In the genomic region with DNA sequence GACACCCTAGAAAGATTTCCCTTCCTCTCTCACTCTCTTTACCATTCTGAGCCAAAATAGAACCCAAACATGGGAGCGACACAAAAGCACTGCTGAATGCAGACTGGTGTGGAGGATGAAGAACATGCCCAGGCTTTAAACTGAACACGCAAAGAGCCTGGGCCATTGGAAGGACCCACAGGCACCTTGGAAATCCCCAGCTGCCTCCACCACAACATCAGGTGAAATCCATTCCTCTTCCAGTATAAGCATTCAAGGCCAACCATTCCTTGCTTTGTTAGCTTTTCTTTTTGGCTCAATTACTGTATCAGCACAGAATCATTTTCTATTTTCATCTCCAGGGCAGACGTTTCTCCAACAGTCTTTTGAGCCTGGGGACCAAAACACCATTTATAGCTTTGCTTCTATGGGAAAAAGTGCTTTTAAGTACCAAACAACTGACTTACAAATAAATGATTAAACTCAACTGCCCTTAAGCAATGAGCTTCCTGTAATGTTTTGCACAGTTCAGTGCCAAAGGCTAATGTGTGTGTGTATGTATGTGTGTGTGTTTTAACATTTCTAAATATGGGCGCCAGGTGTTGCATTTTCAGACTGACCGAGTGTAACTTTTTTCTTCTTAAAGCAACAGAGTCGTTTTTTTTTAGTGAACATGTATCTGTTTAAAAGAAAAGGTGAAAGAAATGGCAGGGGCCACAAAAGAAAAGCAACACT, we compare ENCODE assay signal across 8 cellular contexts.
A peak's percentile ranks its signal among the peaks of the same experiment; 100 is the strongest.
DNase-seq lines count a peak whose midpoint lies in the region; ATAC-seq lines count a peak whose summit lies in the region.

No MANE protein-coding gene starts in this region.

- DNase-seq in NCI-H2171 treated with DMSO at 0.1 percent for 48 hours (lab: John Stamatoyannopoulos, UW): peak; percentile 68
- no peak for DNase-seq in NCI-H2171 (lab: John Stamatoyannopoulos, UW)
- DNase-seq in NCI-H510A (lab: John Stamatoyannopoulos, UW): peak; percentile 32
- peak; percentile 58 for DNase-seq in glomerular visceral epithelial cell (ENCODE audit: extremely low spot score)
- no peak for DNase-seq in stimulated activated CD4-positive, alpha-beta T cell treated with anti-CD3 and anti-CD28 coated beads, Interleukin-4, amount 100 ng/mL, for 24 hours
- DNase-seq in NCI-H1694 treated with DMSO at 0.1 percent for 48 hours (lab: John Stamatoyannopoulos, UW): no peak
- DNase-seq in islet precursor cell: no peak

- ATAC-seq in HG02852 (IDR thresholded peaks at IDR 0.05; ENCODE audit: unreplicated experiment): peak; percentile 58

Comparison
In these comparisons a context has a peak if more than half of its experiments do, and no peak if none do; other contexts are left out.
1. DNase-seq: peak in NCI-H2171 treated with DMSO at 0.1 percent for 48 hours (single experiment), NCI-H510A (single experiment) and glomerular visceral epithelial cell (single experiment); none in NCI-H2171 (single experiment), stimulated activated CD4-positive, alpha-beta T cell treated with anti-CD3 and anti-CD28 coated beads, Interleukin-4, amount 100 ng/mL, for 24 hours (single experiment), NCI-H1694 treated with DMSO at 0.1 percent for 48 hours (single experiment) and islet precursor cell (single experiment).